In the genomic region with DNA sequence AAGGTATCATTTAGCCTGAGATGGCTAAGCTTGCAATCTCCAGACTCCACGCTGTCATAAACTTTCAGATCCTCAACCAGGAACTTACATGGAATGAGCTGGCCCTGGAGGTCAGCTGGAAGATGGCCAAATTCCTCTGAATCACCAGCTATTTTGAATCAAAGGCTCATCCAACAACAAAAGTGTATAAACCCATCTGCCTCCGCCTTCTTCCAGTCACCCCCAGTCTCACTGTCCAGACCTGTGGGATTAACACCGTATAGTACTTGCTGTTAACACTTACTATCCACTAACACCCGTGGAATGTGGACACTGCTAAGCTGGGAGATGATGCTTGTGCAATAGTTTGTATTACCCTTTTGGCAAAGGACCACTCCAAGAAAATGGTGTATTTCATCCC, we compare ENCODE assay signal across 8 cellular contexts. TPM values are rescaled to one million over a fixed set of nuclear protein-coding genes. Genes with fewer than 3 reads are reported as not detected.
DNase-seq lines count a peak whose midpoint lies in the region; ATAC-seq and TF ChIP-seq lines count a peak whose summit lies in the region.

No MANE protein-coding gene starts in this region.

- no TSS peak for BruUV-seq in IMR-90 (replicated peaks; lab: Mats Ljungman, UMichigan)

- peak overlapping the region; percentile 66; the same call in 1 of the 2 replicates for H2AK5ac ChIP-seq in IMR-90 (ENCODE audit: low read depth, low read length)

- H3K27ac Mint-ChIP-seq in naive thymus-derived CD8-positive, alpha-beta T cell: peak overlapping the region in 2 of 10 donors; percentile 56 to 81

- no peaks in the 10 kb centered on the region for H3K27me3 Mint-ChIP-seq in naive thymus-derived CD8-positive, alpha-beta T cell

- H3K23ac ChIP-seq in IMR-90 (ENCODE audit: low read depth, low read length): peak overlapping the region; percentile 77

- peaks cover 30 to 65% (median 64%) of the 10 kb centered on the region in 4 donors for H3K4me1 Mint-ChIP-seq in naive thymus-derived CD8-positive, alpha-beta T cell

- DNase-seq in AG20443 (ENCODE audit: low spot score) (peak; percentile 79), IMR-90 (peak; percentile 98), astrocyte of the spinal cord (ENCODE audit: low read depth, low spot score) (peak; percentile 92), GM13977 (ENCODE audit: low spot score) (no peak), Ammon's horn (ENCODE audit: low spot score) (no peak)
- no peak for DNase-seq in naive thymus-derived CD8-positive, alpha-beta T cell

- H3K4me3 ChIP-seq in IMR-90 (ENCODE audit: insufficient read depth, low read depth, low read length) (no peak overlapping the region), astrocyte of the spinal cord (ENCODE audit: low read depth, low read length) (no peak overlapping the region), liver (ENCODE audit: low read depth in 1 of 3, low read length in 3 of 3) (no peak overlapping the region)

- no peaks in the 10 kb centered on the region for H3K9me3 Mint-ChIP-seq in naive thymus-derived CD8-positive, alpha-beta T cell

- no peak for TF ChIP-seq CTCF in IMR-90 (conservative IDR thresholded peaks at IDR 0.05; ENCODE audit: low read depth, low read length)
- TF ChIP-seq CTCF in astrocyte of the spinal cord (IDR thresholded peaks at IDR 0.05; ENCODE audit: low read depth, low read length): no peak
- TF ChIP-seq CTCF in liver (IDR thresholded peaks at IDR 0.05; ENCODE audit: low read depth, low read length, missing input control): no peak
- TF ChIP-seq CTCF in GM13977 (IDR thresholded peaks at IDR 0.05; ENCODE audit: extremely low read depth, insufficient read depth, missing control alignments): no peak

- peak overlapping the region; percentile 81 for H2AK9ac ChIP-seq in IMR-90 (replicated peaks; ENCODE audit: low read depth, low read length, poor library complexity)

- peaks cover 14% of the 10 kb centered on the region; the same call in 1 of the 2 replicates for H3K9me1 ChIP-seq in IMR-90 (ENCODE audit: insufficient read depth, low read length)

- peak overlapping the region; percentile 33 for H3K4me2 ChIP-seq in IMR-90 (ENCODE audit: low read depth, low read length)

- peaks cover 14 to 60% of the 10 kb centered on the region in 2 experiments; a peak in 3 of 4 replicates for H3K79me1 ChIP-seq in IMR-90 (ENCODE audit: low read depth in 1 of 2, low read length in 2 of 2)

- TF ChIP-seq RAD21 in IMR-90 (IDR thresholded peaks at IDR 0.05; ENCODE audit: low read length) (no peak), liver (IDR thresholded peaks at IDR 0.05) (no peak)

- H2BK15ac ChIP-seq in IMR-90 (ENCODE audit: low read depth, low read length): peak overlapping the region; percentile 17; the same call in 1 of the 3 replicates

- H4K8ac ChIP-seq in IMR-90 (ENCODE audit: low read depth in 2 of 2, low read length in 2 of 2): peak overlapping the region in 1 of 2 experiments; percentile 47; a peak in 2 of 4 replicates

- POLR2A ChIA-PET in IMR-90 (lab: Charles Lee; ENCODE audit: unreplicated experiment): interaction anchor here (0.5 kb wide), 1 partner anchor 581 kb away, joined by 3 read pairs; no protein-coding TSS in a partner anchor
- POLR2A ChIA-PET in naive thymus-derived CD8-positive, alpha-beta T cell (lab: Charles Lee): interaction anchor here (1.2 to 7.3 kb wide), 5 partner anchors 16 to 95 kb away, joined by 3 to 245 read pairs (median 14); partner anchors contain the start of gene ARHGAP17

- H3K18ac ChIP-seq in IMR-90 (ENCODE audit: low read depth, low read length): no peak overlapping the region

- H2BK20ac ChIP-seq in IMR-90 (ENCODE audit: low read depth, low read length): peak overlapping the region; percentile 74

- peak overlapping the region; percentile 18 for H2BK120ac ChIP-seq in IMR-90 (ENCODE audit: low read depth, low read length)

- no peak overlapping the region; the same call in 1 of the 2 replicates for H3K14ac ChIP-seq in IMR-90 (replicated peaks; ENCODE audit: low read depth, low read length)

- TF ChIP-seq POLR2A in IMR-90 (IDR thresholded peaks at IDR 0.05; ENCODE audit: low read depth, low read length): no peak

- peak overlapping the region; percentile 82 for H2AFZ ChIP-seq in IMR-90 (replicated peaks; ENCODE audit: low read length, poor library complexity)

- 0% methylated on average over 1 of the region's 4 CpGs; no CpG with 5 or more reads in 1 of the 2 experiments for WGBS in IMR-90 (ENCODE audit: extremely low coverage in 2 of 2, insufficient read length in 1 of 2), 2 experiments
- 48% methylated on average over 4 of the region's 4 CpGs for WGBS in liver

- no peak overlapping the region for H4K5ac ChIP-seq in IMR-90 (ENCODE audit: low read depth, low read length)

- no peaks in the 10 kb centered on the region for H3K27me3 ChIP-seq in IMR-90 (ENCODE audit: control insufficient read depth, insufficient read depth, low read length)
- H3K27me3 ChIP-seq in liver (ENCODE audit: control insufficient read depth in 4 of 4, insufficient read depth in 4 of 4, low read length in 3 of 4): no peaks in the 10 kb centered on the region

- H3K4me3 Mint-ChIP-seq in naive thymus-derived CD8-positive, alpha-beta T cell: peak overlapping the region in 3 of 10 donors; percentile 2 to 15 (median 14)

- H3K9ac ChIP-seq in IMR-90 (ENCODE audit: low read depth, low read length): no peak overlapping the region
- H3K9ac ChIP-seq in liver (ENCODE audit: low read depth in 1 of 2, low read length in 2 of 2): no peak overlapping the region

- peak overlapping the region; percentile 16 for H4K91ac ChIP-seq in IMR-90 (ENCODE audit: insufficient read depth, low read depth, low read length)

- peaks cover 5% of the 10 kb centered on the region for H3K4me1 ChIP-seq in IMR-90 (ENCODE audit: control insufficient read depth, insufficient read depth, low read length)
- peaks cover 7 to 32% (median 18%) of the 10 kb centered on the region in 4 donors for H3K4me1 ChIP-seq in liver (ENCODE audit: control insufficient read depth in 4 of 4, insufficient read depth in 4 of 4, low read length in 3 of 4)

- peak overlapping the region; percentile 82 for H2BK5ac ChIP-seq in IMR-90 (ENCODE audit: low read depth, low read length, poor library complexity, severe bottlenecking)

- no peaks in the 10 kb centered on the region for H4K20me1 ChIP-seq in IMR-90 (ENCODE audit: insufficient read depth, low read length)

- H3K9me3 ChIP-seq in IMR-90 (ENCODE audit: control insufficient read depth, insufficient read depth, low read length): no peaks in the 10 kb centered on the region
- no peaks in the 10 kb centered on the region for H3K9me3 ChIP-seq in liver (ENCODE audit: control insufficient read depth in 4 of 4, low read length in 3 of 4)

- H3K4ac ChIP-seq in IMR-90 (ENCODE audit: low read depth, low read length): peak overlapping the region; percentile 90

- peak; percentile 36 for ATAC-seq in IMR-90 (ENCODE audit: low read depth)
- ATAC-seq in naive thymus-derived CD8-positive, alpha-beta T cell: no peak
- ATAC-seq in GM19328 (IDR thresholded peaks at IDR 0.05; ENCODE audit: unreplicated experiment): no peak

- peak overlapping the region; percentile 22; the same call in 1 of the 2 replicates for H3K56ac ChIP-seq in IMR-90 (ENCODE audit: extremely low read depth, insufficient read depth, low read length)

- CTCF ChIA-PET in IMR-90 (lab: Yijun Ruan, JAX): interaction anchor here (0.6 to 0.7 kb wide), 2 partner anchors 52 to 382 kb away, joined by 3 read pairs; no protein-coding TSS in a partner anchor

- intact Hi-C loops in IMR-90 (cut with micrococcal nuclease): loop anchor here (1.0 to 10.0 kb wide), 2 partner anchors 42 to 275 kb away; no protein-coding TSS in a partner anchor

- H3K36me3 Mint-ChIP-seq in naive thymus-derived CD8-positive, alpha-beta T cell: peaks cover 0 to 3% (median 0%) of the 10 kb centered on the region in 3 donors

- in situ Hi-C loops in IMR-90 (cut with MboI; ENCODE audit: low sequenced_read_pairs) (no loop called here), astrocyte of the spinal cord (cut with HindIII; ENCODE audit: low sequenced_read_pairs) (no loop called here), GM13977 (cut with MboI; ENCODE audit: low pct_unique_long_range_greater_than_20kb, low sequenced_read_pairs, unreplicated experiment) (no loop called here)

- H3K27ac ChIP-seq in IMR-90 (ENCODE audit: insufficient read depth, low read length): peak overlapping the region; percentile 1; the same call in 1 of the 2 replicates
- H3K27ac ChIP-seq in liver (ENCODE audit: low read depth in 1 of 2, low read length in 2 of 2): peak overlapping the region; percentile 31 to 50

- dilution Hi-C loops in IMR-90 (cut with HindIII; ENCODE audit: low sequenced_read_pairs, unreplicated experiment): no loop called here

- H3K36me3 ChIP-seq in IMR-90 (ENCODE audit: control insufficient read depth, insufficient read depth, low read length) (peaks cover 1% of the 10 kb centered on the region; the same call in 1 of the 2 replicates), liver (ENCODE audit: control insufficient read depth in 4 of 4, insufficient read depth in 3 of 4, low read depth in 1 of 4, low read length in 3 of 4) (no peaks in the 10 kb centered on the region)

TF ChIP-seq in IMR-90, 13 proteins besides CTCF, POLR2A, EP300 and RAD21 (continues in another document):
- TF ChIP-seq RFX5 (IDR thresholded peaks at IDR 0.05; ENCODE audit: low read depth, low read length): no peak
- TF ChIP-seq, protein P1, sequence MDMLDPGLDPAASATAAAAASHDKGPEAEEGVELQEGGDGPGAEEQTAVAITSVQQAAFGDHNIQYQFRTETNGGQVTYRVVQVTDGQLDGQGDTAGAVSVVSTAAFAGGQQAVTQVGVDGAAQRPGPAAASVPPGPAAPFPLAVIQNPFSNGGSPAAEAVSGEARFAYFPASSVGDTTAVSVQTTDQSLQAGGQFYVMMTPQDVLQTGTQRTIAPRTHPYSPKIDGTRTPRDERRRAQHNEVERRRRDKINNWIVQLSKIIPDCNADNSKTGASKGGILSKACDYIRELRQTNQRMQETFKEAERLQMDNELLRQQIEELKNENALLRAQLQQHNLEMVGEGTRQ (IDR thresholded peaks at IDR 0.05; ENCODE audit: low read depth, low read length): no peak

TF ChIP-seq in liver, 16 proteins besides CTCF, POLR2A, EP300 and RAD21 (continues in another document):
- no peak for TF ChIP-seq EGR1 (IDR thresholded peaks at IDR 0.05; ENCODE audit: low read depth in 2 of 2)
- TF ChIP-seq MAX (IDR thresholded peaks at IDR 0.05): no peak
- TF ChIP-seq NR2F2 (IDR thresholded peaks at IDR 0.05): peak; percentile 15
- TF ChIP-seq HNF4G (IDR thresholded peaks at IDR 0.05): no peak

RNA-seq across cellular contexts. Expression of gene LCMT1, which starts 1.9 kb away (rescaled TPM):
- total RNA-seq in IMR-90 (2012; rRNA removed) (60.0 and 60.4 TPM in 2 replicates), liver (1 to 10 TPM; 4.8 to 8.2 TPM)
- polyA plus RNA-seq in IMR-90 (2012; rRNA removed) (30.5 and 33.1 TPM in 2 replicates), liver (1 to 10 TPM; 5.8 to 7.4 TPM)
- 19.3 and 26.9 TPM in 2 replicates for polyA plus RNA-seq in IMR-90 (2012; cell fraction: cytosol; rRNA removed)
- polyA plus RNA-seq in IMR-90 (2012; cell fraction: nucleus; rRNA removed; ENCODE audit: low replicate concordance): 12.0 and 37.3 TPM in 2 replicates
- 10 to 100 TPM; 29.9 to 35.0 TPM for total RNA-seq in naive thymus-derived CD8-positive, alpha-beta T cell
- polyA plus RNA-seq in naive thymus-derived CD8-positive, alpha-beta T cell: 10 to 100 TPM; 38.7 to 41.4 (median 40.6) TPM

Comparison
In these comparisons a context has a peak if more than half of its experiments do, and no peak if none do; other contexts are left out.
1. DNase-seq: peak in AG20443 (single experiment), IMR-90 (single experiment) and astrocyte of the spinal cord (single experiment); none in naive thymus-derived CD8-positive, alpha-beta T cell (0 of 10), GM13977 (single experiment) and Ammon's horn (single experiment).